In the genomic region with DNA sequence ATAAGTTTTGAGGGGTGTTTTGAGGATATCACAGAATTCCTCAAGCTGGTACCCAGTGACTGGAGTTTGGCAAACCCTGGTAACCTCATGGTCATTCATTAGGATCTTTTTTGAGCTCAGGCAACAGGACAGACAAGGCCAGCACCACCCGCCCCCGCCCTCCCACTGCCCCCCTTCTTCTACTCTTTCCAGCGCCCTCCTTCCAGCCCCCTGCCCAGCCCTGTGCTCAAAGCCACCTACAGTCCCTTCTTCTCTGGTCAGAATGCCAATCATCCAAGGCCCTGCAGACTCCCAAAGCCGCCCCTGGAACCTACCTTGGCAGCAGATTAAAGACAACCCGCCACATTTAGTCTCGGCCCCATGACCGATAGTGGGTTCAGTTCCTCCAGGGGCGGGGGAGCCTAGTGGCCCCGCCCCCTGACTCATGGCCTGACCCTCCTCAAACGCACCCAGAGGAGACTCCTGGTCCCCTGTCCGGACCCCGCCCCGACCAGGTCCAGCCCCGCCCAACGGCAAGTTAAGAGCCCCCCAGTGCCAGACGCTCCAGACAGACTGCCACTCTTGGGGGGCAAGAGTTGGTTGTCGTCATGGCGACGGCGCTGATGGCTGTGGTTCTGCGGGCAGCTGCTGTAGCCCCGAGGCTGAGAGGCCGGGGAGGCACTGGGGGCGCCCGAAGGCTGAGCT, we compare ENCODE assay signal across 8 cellular contexts. TPM values are rescaled to one million over a fixed set of nuclear protein-coding genes. Genes with fewer than 3 reads are reported as not detected.
A peak's percentile ranks its signal among the peaks of the same experiment; 100 is the strongest.
DNase-seq lines count a peak whose midpoint lies in the region; TF ChIP-seq lines count a peak whose summit lies in the region.

Gene NAGS, plus strand, starts transcription at position 546 of the 684 bp plus-strand sequence. Its CDS starts 42 bp downstream, at position 588.

- H3K36me3 ChIP-seq in ascending aorta = no peaks in the 10 kb centered on the region
- H3K36me3 ChIP-seq in testis (ENCODE audit: low read depth, missing control alignments) = no peaks in the 10 kb centered on the region

- H3K27me3 ChIP-seq in ascending aorta (no peaks in the 10 kb centered on the region), layer of hippocampus (ENCODE audit: control insufficient read depth, insufficient read depth, low read length) (peaks cover 23% of the 10 kb centered on the region), testis (no peaks in the 10 kb centered on the region)

- H3K27ac ChIP-seq in ascending aorta = no peak within 1 kb of the TSS
- peak within 1 kb of the TSS; percentile 30 for H3K27ac ChIP-seq in layer of hippocampus (ENCODE audit: low read depth, low read length)
- H3K27ac ChIP-seq in testis = no peak within 1 kb of the TSS

- intact Hi-C loops in ascending aorta (cut with DNase I) (no loop called here), testis (cut with DNase I; ENCODE audit: low total_unique reads) (no loop called here)

- no peak for TF ChIP-seq POLR2A in testis (IDR thresholded peaks at IDR 0.05)

- H3K4me3 ChIP-seq in ascending aorta (peak within 1 kb of the TSS; percentile 51 to 67), testis (peak within 1 kb of the TSS; percentile 4 to 68)

- peaks cover 4 to 31% of the 10 kb centered on the region in 2 donors for H3K4me1 ChIP-seq in ascending aorta
- peaks cover 31% of the 10 kb centered on the region for H3K4me1 ChIP-seq in testis

- no peak for TF ChIP-seq CTCF in ascending aorta (IDR thresholded peaks at IDR 0.05)
- no peak for TF ChIP-seq CTCF in testis (IDR thresholded peaks at IDR 0.05)

- DNase-seq in activated effector memory CD4-positive, alpha-beta T cell treated with anti-CD3 and anti-CD28 coated beads, Interleukin-2, amount 50 U/mL, for 16 hours = peak; percentile 64
- DNase-seq in activated effector memory CD4-positive, alpha-beta T cell treated with Interleukin-2 at 50 U/mL for 16 hours = no peak
- DNase-seq in ascending aorta (ENCODE audit: low spot score in 2 of 2) (no peak), testis (no peak), inferior parietal cortex (ENCODE audit: extremely low spot score) (no peak), NCI-H1092 (lab: John Stamatoyannopoulos, UW) (no peak), SIG-M5 treated with dmso at 0.1 percent for 504 hours (lab: John Stamatoyannopoulos, UW; ENCODE audit: unreplicated experiment) (no peak)

- WGBS in testis, 2 donors = 12 to 17% methylated on average over 5 to 24 of the region's 25 CpGs

- no peaks in the 10 kb centered on the region for H3K9me3 ChIP-seq in ascending aorta
- no peaks in the 10 kb centered on the region for H3K9me3 ChIP-seq in testis

RNA-seq across cellular contexts. Expression of gene NAGS, which starts in this region (rescaled TPM):
- total RNA-seq in ascending aorta (48.2 TPM), testis (1 to 10 TPM; 2.5 to 3.1 TPM)
- 6.5 TPM for polyA plus RNA-seq in testis (ENCODE audit: insufficient read depth, low read depth, low replicate concordance)

Comparison
In these comparisons a context has a peak if more than half of its experiments do, and no peak if none do; other contexts are left out.
1. RNA of gene NAGS (total RNA-seq): 48.2 TPM in ascending aorta (single experiment); 2.5 to 3.1 TPM in testis; every median in the first group is over 10 times any median in the second.